ENCODE assay signal across 1 cellular context in the genomic region with DNA sequence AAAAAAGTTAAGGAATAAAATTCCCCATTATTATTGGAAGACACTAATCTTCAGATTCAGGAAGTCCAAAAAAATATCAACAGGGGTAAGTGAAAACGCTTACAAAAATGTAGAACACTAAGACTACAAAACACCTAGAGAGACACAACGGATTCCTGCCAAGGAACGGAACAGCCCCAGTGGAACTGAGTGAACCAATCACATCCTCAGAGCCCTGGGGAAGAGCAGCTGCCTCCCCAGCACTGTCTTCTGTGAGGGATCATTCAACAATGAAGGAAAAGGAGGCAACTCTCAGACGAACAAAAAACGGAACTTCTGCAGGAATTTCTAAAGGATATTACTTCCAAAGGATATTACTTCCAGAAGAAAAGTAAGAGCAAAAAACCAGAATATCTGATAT.
TF ChIP-seq lines count a peak whose summit lies in the region.

No MANE protein-coding gene starts in this region.

TF ChIP-seq in GM23338, 12 proteins besides CTCF, POLR2A, EP300 and RAD21:
- TF ChIP-seq, protein P1, sequence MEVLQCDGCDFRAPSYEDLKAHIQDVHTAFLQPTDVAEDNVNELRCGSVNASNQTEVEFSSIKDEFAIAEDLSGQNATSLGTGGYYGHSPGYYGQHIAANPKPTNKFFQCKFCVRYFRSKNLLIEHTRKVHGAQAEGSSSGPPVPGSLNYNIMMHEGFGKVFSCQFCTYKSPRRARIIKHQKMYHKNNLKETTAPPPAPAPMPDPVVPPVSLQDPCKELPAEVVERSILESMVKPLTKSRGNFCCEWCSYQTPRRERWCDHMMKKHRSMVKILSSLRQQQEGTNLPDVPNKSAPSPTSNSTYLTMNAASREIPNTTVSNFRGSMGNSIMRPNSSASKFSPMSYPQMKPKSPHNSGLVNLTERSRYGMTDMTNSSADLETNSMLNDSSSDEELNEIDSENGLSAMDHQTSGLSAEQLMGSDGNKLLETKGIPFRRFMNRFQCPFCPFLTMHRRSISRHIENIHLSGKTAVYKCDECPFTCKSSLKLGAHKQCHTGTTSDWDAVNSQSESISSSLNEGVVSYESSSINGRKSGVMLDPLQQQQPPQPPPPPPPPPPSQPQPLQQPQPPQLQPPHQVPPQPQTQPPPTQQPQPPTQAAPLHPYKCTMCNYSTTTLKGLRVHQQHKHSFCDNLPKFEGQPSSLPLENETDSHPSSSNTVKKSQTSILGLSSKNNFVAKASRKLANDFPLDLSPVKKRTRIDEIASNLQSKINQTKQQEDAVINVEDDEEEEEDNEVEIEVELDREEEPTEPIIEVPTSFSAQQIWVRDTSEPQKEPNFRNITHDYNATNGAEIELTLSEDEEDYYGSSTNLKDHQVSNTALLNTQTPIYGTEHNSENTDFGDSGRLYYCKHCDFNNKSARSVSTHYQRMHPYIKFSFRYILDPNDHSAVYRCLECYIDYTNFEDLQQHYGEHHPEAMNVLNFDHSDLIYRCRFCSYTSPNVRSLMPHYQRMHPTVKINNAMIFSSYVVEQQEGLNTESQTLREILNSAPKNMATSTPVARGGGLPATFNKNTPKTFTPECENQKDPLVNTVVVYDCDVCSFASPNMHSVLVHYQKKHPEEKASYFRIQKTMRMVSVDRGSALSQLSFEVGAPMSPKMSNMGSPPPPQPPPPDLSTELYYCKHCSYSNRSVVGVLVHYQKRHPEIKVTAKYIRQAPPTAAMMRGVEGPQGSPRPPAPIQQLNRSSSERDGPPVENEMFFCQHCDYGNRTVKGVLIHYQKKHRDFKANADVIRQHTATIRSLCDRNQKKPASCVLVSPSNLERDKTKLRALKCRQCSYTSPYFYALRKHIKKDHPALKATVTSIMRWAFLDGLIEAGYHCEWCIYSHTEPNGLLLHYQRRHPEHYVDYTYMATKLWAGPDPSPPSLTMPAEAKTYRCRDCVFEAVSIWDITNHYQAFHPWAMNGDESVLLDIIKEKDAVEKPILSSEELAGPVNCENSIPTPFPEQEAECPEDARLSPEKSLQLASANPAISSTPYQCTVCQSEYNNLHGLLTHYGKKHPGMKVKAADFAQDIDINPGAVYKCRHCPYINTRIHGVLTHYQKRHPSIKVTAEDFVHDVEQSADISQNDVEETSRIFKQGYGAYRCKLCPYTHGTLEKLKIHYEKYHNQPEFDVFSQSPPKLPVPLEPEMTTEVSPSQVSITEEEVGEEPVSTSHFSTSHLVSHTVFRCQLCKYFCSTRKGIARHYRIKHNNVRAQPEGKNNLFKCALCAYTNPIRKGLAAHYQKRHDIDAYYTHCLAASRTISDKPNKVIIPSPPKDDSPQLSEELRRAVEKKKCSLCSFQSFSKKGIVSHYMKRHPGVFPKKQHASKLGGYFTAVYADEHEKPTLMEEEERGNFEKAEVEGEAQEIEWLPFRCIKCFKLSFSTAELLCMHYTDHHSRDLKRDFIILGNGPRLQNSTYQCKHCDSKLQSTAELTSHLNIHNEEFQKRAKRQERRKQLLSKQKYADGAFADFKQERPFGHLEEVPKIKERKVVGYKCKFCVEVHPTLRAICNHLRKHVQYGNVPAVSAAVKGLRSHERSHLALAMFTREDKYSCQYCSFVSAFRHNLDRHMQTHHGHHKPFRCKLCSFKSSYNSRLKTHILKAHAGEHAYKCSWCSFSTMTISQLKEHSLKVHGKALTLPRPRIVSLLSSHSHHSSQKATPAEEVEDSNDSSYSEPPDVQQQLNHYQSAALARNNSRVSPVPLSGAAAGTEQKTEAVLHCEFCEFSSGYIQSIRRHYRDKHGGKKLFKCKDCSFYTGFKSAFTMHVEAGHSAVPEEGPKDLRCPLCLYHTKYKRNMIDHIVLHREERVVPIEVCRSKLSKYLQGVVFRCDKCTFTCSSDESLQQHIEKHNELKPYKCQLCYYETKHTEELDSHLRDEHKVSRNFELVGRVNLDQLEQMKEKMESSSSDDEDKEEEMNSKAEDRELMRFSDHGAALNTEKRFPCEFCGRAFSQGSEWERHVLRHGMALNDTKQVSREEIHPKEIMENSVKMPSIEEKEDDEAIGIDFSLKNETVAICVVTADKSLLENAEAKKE (CRISPR knock-in tag; IDR thresholded peaks at IDR 0.05): no peak
- TF ChIP-seq ZNF331 (CRISPR knock-in tag; IDR thresholded peaks at IDR 0.05; ENCODE audit: low read depth): no peak
- no peak for TF ChIP-seq ZNF114 (CRISPR knock-in tag; IDR thresholded peaks at IDR 0.05)
